In genomic region chr4:186607490-186607889, GRCh38 we compare ENCODE assay signal across 30 cellular contexts. TPM values are rescaled to one million over a fixed set of nuclear protein-coding genes. Genes with fewer than 3 reads are reported as not detected.
"Had no signal": no experiment of that assay in that cellular context is flagged by ENCODE, and none has a peak within 500 bp of the region (broad histone marks: within the 10 kb centered on the region; RNA-seq: fewer than 3 reads in every experiment).

No MANE protein-coding gene starts in this region.

- H3K4me2 ChIP-seq: neural progenitor cell had no signal

- H3K36me3 ChIP-seq: ovary, spleen had no signal

- H3K27ac ChIP-seq: ovary, parathyroid adenoma, psoas muscle, skin epidermis, spleen, stomach, thoracic aorta, thyroid gland, tibial nerve, upper lobe of left lung, vagina had no signal

- H2AFZ ChIP-seq: neural progenitor cell, parathyroid adenoma had no signal

- H3K79me2 ChIP-seq: parathyroid adenoma had no signal

- H3K9me3 ChIP-seq: ovary, psoas muscle, spleen, stomach, thoracic aorta, thyroid gland, tibial nerve, upper lobe of left lung, vagina had no signal

- FAIRE-seq: urothelium cell line had no signal

- DNase-seq: natural killer cell; occipital lobe; ovary; posterior cingulate gyrus; psoas muscle; right cardiac atrium; spleen; stimulated activated CD4-positive, alpha-beta T cell treated with anti-CD3 and anti-CD28 coated beads, Interleukin-12 subunit alpha, Interleukin-12 subunit beta, amount 100 ng/mL, for 4 hours; stimulated activated CD4-positive, alpha-beta T cell treated with anti-CD3 and anti-CD28 coated beads, Interleukin-1b, Interleukin-23, amount 100 ng/mL, for 48 hours; stimulated activated CD4-positive, alpha-beta T cell treated with anti-CD3 and anti-CD28 coated beads, Interleukin-4, amount 100 ng/mL, for 1 hour; stimulated activated CD4-positive, alpha-beta T cell treated with anti-CD3 and anti-CD28 coated beads, Interleukin-4, amount 100 ng/mL, for 4 hours; stimulated activated CD8-positive, alpha-beta memory T cell treated with anti-CD3 and anti-CD28 coated beads, Interleukin-4, amount 100 ng/mL, for 48 hours; stimulated activated naive CD4-positive, alpha-beta T cell treated with Interleukin-2 at 50 U/mL for 16 hours; stomach; thyroid gland; upper lobe of left lung had no signal

- H3K4me1 ChIP-seq: parathyroid adenoma, psoas muscle, spleen, stomach, thyroid gland, tibial nerve, upper lobe of left lung, vagina had no signal

- H3K4me3 ChIP-seq: neural progenitor cell, ovary, psoas muscle, skin epidermis, smooth muscle cell, spleen, stomach, thoracic aorta, thyroid gland, tibial nerve, upper lobe of left lung, vagina had no signal

- ATAC-seq: natural killer cell; psoas muscle; right cardiac atrium; sciatic nerve; stimulated activated memory B cell treated with anti-CD40 and anti-IgM and Interleukin-4, amounts not matched to agents 10 μg/mL and 1 μg/mL and 100 μg/mL, for 72 hours had no signal

- H3K27me3 ChIP-seq: neural progenitor cell, ovary, spleen, stomach, thyroid gland, tibial nerve, upper lobe of left lung, vagina had no signal

- H3K9ac ChIP-seq: neural progenitor cell, parathyroid adenoma had no signal

RNA-seq across cellular contexts. Expression of gene MTNR1A, which starts 52.1 kb away (rescaled TPM):
- total RNA-seq: natural killer cell, osteoblast, ovary, psoas muscle, right cardiac atrium, sciatic nerve, smooth muscle cell, spleen, subcutaneous adipose tissue, thoracic aorta, thyroid gland, tibial nerve, upper lobe of left lung, ureter, vagina had no signal
- polyA plus RNA-seq: neural cell, ovary, psoas muscle, right cardiac atrium, smooth muscle cell, spleen, stomach had no signal
